31 cellular contexts compared by ENCODE assay signal in the genomic region with DNA sequence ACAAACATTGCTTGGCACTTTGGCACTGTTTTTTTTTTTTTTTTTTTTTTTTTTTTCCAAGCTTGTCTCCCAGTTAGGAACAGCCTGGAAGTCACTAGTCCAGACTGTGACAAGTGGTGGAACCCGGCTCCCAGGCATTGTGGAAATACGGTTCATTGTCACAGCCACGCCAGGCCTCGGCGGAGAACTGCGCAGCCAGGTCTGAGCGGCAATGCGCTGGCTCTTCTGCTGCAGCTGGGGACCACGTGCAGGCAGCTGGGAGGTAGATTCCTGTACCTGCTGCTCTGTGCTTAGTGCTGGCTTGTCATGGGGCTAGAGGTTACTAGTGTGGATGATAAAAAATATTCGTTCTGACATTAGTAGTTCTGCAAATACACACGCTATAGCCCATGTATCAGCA. TPM values are rescaled to one million over a fixed set of nuclear protein-coding genes. Genes with fewer than 3 reads are reported as not detected.
"Had no signal": no experiment of that assay in that cellular context is flagged by ENCODE, and none has a peak within 500 bp of the region (broad histone marks: within the 10 kb centered on the region; RNA-seq: fewer than 3 reads in every experiment).

No MANE protein-coding gene starts in this region.

- H3K36me3 ChIP-seq: colonic mucosa, esophagus squamous epithelium, gastrocnemius medialis, heart right ventricle, left lung, lower lobe of right lung had no signal

- H3K4me3 ChIP-seq: colonic mucosa, esophagus squamous epithelium, gastrocnemius medialis, heart right ventricle, left lung, lower lobe of right lung, mucosa of descending colon had no signal

- H3K4me1 ChIP-seq: colonic mucosa, lower lobe of right lung had no signal

- H3K27ac ChIP-seq: colonic mucosa, epithelial cell of prostate, esophagus squamous epithelium, gastrocnemius medialis, heart right ventricle, left lung, lower lobe of right lung had no signal

- ATAC-seq: effector memory CD8-positive, alpha-beta T cell; esophagus mucosa; gastrocnemius medialis; heart right ventricle; left cardiac atrium; left lung; left ventricle myocardium superior; lower lobe of right lung; mucosa of descending colon had no signal

- H3K27ac Mint-ChIP-seq: dendritic cell treated with granulocyte-macrophage colony-stimulating factor and Interleukin-4, amounts not matched to agents 40 ng/mL and 50 ng/mL, for 4 days; effector memory CD8-positive, alpha-beta T cell; endodermal cell; mesothelial cell of epicardium had no signal

- H3K4me1 Mint-ChIP-seq: endodermal cell, mesothelial cell of epicardium had no signal

- H3K27me3 ChIP-seq: gastrocnemius medialis had no signal

- H3K9me3 Mint-ChIP-seq: dendritic cell treated with granulocyte-macrophage colony-stimulating factor and Interleukin-4, amounts not matched to agents 40 ng/mL and 50 ng/mL, for 4 days; effector memory CD8-positive, alpha-beta T cell had no signal

- H3K9me3 ChIP-seq: colonic mucosa, esophagus squamous epithelium, gastrocnemius medialis, lower lobe of right lung, mucosa of descending colon had no signal

- H3K4me3 Mint-ChIP-seq: dendritic cell treated with granulocyte-macrophage colony-stimulating factor and Interleukin-4, amounts not matched to agents 40 ng/mL and 50 ng/mL, for 4 days; effector memory CD8-positive, alpha-beta T cell; endodermal cell; mesothelial cell of epicardium had no signal

- DNase-seq: colonic mucosa; cortex of kidney; effector CD8-positive, alpha-beta T cell; effector memory CD8-positive, alpha-beta T cell; endodermal cell; erythroblast; esophagus squamous epithelium; foreskin fibroblast; foreskin melanocyte; gastrocnemius medialis; glutamatergic neuron; head of caudate nucleus; heart right ventricle; hippocampal formation; left cardiac atrium; left lung; left ventricle myocardium superior; lower lobe of right lung; mesenchymal stem cell; mucosa of descending colon had no signal

RNA-seq across cellular contexts. Expression of a gene that starts 5.0 kb away (rescaled TPM):
- total RNA-seq: colonic mucosa, dermis microvascular lymphatic vessel endothelial cell, endodermal cell, esophagus mucosa, esophagus squamous epithelium, glomerular endothelial cell, kidney epithelial cell, left lung, left ventricle myocardium superior, lower leg skin, lower lobe of right lung, lung microvascular endothelial cell, mesenteric fat pad, mesothelial cell of epicardium, mucosa of descending colon had no signal
- polyA plus RNA-seq: keratinocyte had no signal
